In genomic region chr19:36489920-36490415, GRCh38 we compare ENCODE assay signal across 8 cellular contexts. TPM values are rescaled to one million over a fixed set of nuclear protein-coding genes. Genes with fewer than 3 reads are reported as not detected.
DNase-seq lines count a peak whose midpoint lies in the region; ATAC-seq and TF ChIP-seq lines count a peak whose summit lies in the region.

No MANE protein-coding gene starts in this region.

- H3K27ac ChIP-seq in neural cell (ENCODE audit: low read length) (peak overlapping the region; percentile 96), thoracic aorta (peak overlapping the region; percentile 89 to 93)

- H3K9ac ChIP-seq in neural cell (ENCODE audit: low read length) = peak overlapping the region; percentile 93

- TF ChIP-seq CTCF in fibroblast of pulmonary artery (IDR thresholded peaks at IDR 0.05; ENCODE audit: low read length, missing control alignments) (no peak), neural cell (IDR thresholded peaks at IDR 0.05; ENCODE audit: poor library complexity, severe bottlenecking) (no peak), thoracic aorta (IDR thresholded peaks at IDR 0.05) (no peak)

- H4K20me1 ChIP-seq in neural cell (ENCODE audit: insufficient read depth) = no peaks in the 10 kb centered on the region

- no peaks in the 10 kb centered on the region for H3K36me3 ChIP-seq in neural cell (ENCODE audit: insufficient read depth, low read length)
- no peaks in the 10 kb centered on the region for H3K36me3 ChIP-seq in thoracic aorta

- peak; percentile 91 for DNase-seq in AG08396 (ENCODE audit: low spot score)
- peak; percentile 82 for DNase-seq in NCI-H774 (lab: John Stamatoyannopoulos, UW)
- no peak for DNase-seq in activated T-cell treated with anti-CD3 and anti-CD28 coated beads, Interleukin-2, amount 50 U/mL, for 24 hours
- peak; percentile 96 for DNase-seq in fibroblast of pulmonary artery (ENCODE audit: low read depth)
- peak; percentile 49 for DNase-seq in thoracic aorta (ENCODE audit: low spot score)

- H3K36me3 Mint-ChIP-seq in activated T-cell treated with anti-CD3 and anti-CD28 coated beads, Interleukin-2, amount 50 U/mL, for 24 hours (ENCODE audit: low read depth) = peaks cover 51% of the 10 kb centered on the region

- H3K4me1 ChIP-seq in thoracic aorta (ENCODE audit: control insufficient read depth in 1 of 2, low read depth in 2 of 2) = peaks cover 6 to 12% of the 10 kb centered on the region in 2 donors

- H3K9me2 ChIP-seq in neural cell (ENCODE audit: insufficient read depth, low read length) = no peaks in the 10 kb centered on the region

- H3K27me3 Mint-ChIP-seq in activated T-cell treated with anti-CD3 and anti-CD28 coated beads, Interleukin-2, amount 50 U/mL, for 24 hours = no peaks in the 10 kb centered on the region

- H3F3A ChIP-seq in neural cell (ENCODE audit: insufficient read depth, low read length, poor library complexity, severe bottlenecking) = no peaks in the 10 kb centered on the region

- peak overlapping the region; percentile 97 for H2AFZ ChIP-seq in neural cell (ENCODE audit: low read depth, low read length)

- H3K4me2 ChIP-seq in neural cell (ENCODE audit: low read length) = peak overlapping the region; percentile 62

- H3K4me3 ChIP-seq in fibroblast of pulmonary artery (replicated peaks; ENCODE audit: low read depth, low read length) = peak overlapping the region; percentile 93
- H3K4me3 ChIP-seq in neural cell (ENCODE audit: low read length) = peak overlapping the region; percentile 77
- peak overlapping the region; percentile 93 for H3K4me3 ChIP-seq in thoracic aorta

- H3K9me3 ChIP-seq in neural cell (ENCODE audit: low read length) (no peaks in the 10 kb centered on the region), thoracic aorta (no peaks in the 10 kb centered on the region)

- peak; percentile 38 for ATAC-seq in GM18519 (IDR thresholded peaks at IDR 0.05; ENCODE audit: low FRiP score, unreplicated experiment)
- peak; percentile 42 for ATAC-seq in HG03103 (IDR thresholded peaks at IDR 0.05; ENCODE audit: low read depth, unreplicated experiment)
- no peak for ATAC-seq in thoracic aorta (ENCODE audit: insufficient number of reproducible peaks, low FRiP score, low read depth)

- H3K4me1 Mint-ChIP-seq in activated T-cell treated with anti-CD3 and anti-CD28 coated beads, Interleukin-2, amount 50 U/mL, for 24 hours (ENCODE audit: low read depth) = peaks cover 32% of the 10 kb centered on the region

- H3K79me2 ChIP-seq in neural cell (replicated peaks; ENCODE audit: insufficient read depth, low read length) = peaks cover 22% of the 10 kb centered on the region

- peak overlapping the region; percentile 93 for H3K4me3 Mint-ChIP-seq in activated T-cell treated with anti-CD3 and anti-CD28 coated beads, Interleukin-2, amount 50 U/mL, for 24 hours

- H3K27me3 ChIP-seq in neural cell (ENCODE audit: insufficient read depth, low read depth, low read length) (no peaks in the 10 kb centered on the region), thoracic aorta (replicated peaks; ENCODE audit: insufficient read depth) (no peaks in the 10 kb centered on the region)

- peak overlapping the region; percentile 99 for H3K27ac Mint-ChIP-seq in activated T-cell treated with anti-CD3 and anti-CD28 coated beads, Interleukin-2, amount 50 U/mL, for 24 hours

- H3K9me3 Mint-ChIP-seq in activated T-cell treated with anti-CD3 and anti-CD28 coated beads, Interleukin-2, amount 50 U/mL, for 24 hours = peaks cover 17% of the 10 kb centered on the region

- no peak for TF ChIP-seq EP300 in neural cell (conservative IDR thresholded peaks at IDR 0.05; ENCODE audit: poor library complexity, severe bottlenecking)

- TF ChIP-seq RAD21 in neural cell (conservative IDR thresholded peaks at IDR 0.05) = no peak

TF ChIP-seq in neural cell, 6 proteins besides CTCF, POLR2A, EP300 and RAD21:
- TF ChIP-seq MXI1 (conservative IDR thresholded peaks at IDR 0.05; ENCODE audit: poor library complexity, severe bottlenecking) = no peak
- TF ChIP-seq, protein P1, sequence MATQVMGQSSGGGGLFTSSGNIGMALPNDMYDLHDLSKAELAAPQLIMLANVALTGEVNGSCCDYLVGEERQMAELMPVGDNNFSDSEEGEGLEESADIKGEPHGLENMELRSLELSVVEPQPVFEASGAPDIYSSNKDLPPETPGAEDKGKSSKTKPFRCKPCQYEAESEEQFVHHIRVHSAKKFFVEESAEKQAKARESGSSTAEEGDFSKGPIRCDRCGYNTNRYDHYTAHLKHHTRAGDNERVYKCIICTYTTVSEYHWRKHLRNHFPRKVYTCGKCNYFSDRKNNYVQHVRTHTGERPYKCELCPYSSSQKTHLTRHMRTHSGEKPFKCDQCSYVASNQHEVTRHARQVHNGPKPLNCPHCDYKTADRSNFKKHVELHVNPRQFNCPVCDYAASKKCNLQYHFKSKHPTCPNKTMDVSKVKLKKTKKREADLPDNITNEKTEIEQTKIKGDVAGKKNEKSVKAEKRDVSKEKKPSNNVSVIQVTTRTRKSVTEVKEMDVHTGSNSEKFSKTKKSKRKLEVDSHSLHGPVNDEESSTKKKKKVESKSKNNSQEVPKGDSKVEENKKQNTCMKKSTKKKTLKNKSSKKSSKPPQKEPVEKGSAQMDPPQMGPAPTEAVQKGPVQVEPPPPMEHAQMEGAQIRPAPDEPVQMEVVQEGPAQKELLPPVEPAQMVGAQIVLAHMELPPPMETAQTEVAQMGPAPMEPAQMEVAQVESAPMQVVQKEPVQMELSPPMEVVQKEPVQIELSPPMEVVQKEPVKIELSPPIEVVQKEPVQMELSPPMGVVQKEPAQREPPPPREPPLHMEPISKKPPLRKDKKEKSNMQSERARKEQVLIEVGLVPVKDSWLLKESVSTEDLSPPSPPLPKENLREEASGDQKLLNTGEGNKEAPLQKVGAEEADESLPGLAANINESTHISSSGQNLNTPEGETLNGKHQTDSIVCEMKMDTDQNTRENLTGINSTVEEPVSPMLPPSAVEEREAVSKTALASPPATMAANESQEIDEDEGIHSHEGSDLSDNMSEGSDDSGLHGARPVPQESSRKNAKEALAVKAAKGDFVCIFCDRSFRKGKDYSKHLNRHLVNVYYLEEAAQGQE (IDR thresholded peaks at IDR 0.05; ENCODE audit: borderline replicate concordance) = no peak
- no peak for TF ChIP-seq POLR2AphosphoS5 (IDR thresholded peaks at IDR 0.05)
- TF ChIP-seq TAF1 (IDR thresholded peaks at IDR 0.05; ENCODE audit: low read depth) = no peak
- TF ChIP-seq EZH2 (IDR thresholded peaks at IDR 0.05; ENCODE audit: borderline replicate concordance, insufficient read depth, low read length, poor library complexity, severe bottlenecking) = no peak
- no peak for TF ChIP-seq SMC3 (conservative IDR thresholded peaks at IDR 0.05; ENCODE audit: poor library complexity)

RNA-seq across cellular contexts. Expression of gene ZNF566, which starts 0.6 kb away (rescaled TPM):
- 28.9 and 29.3 TPM in 2 replicates for polyA plus RNA-seq in neural cell
- polyA minus RNA-seq in neural cell = 59.2 and 63.6 TPM in 2 replicates
- 10 to 100 TPM; 14.8 to 25.3 TPM for total RNA-seq in thoracic aorta

RNA-seq across cellular contexts. Expression of gene ZNF260, which starts 38.1 kb away (rescaled TPM):
- polyA plus RNA-seq in neural cell = 23.2 and 25.0 TPM in 2 replicates
- 59.2 and 71.4 TPM in 2 replicates for polyA minus RNA-seq in neural cell
- 1 to 10 TPM; 6.9 to 9.7 TPM for total RNA-seq in thoracic aorta
